ENCODE assay signal across 8 cellular contexts in the genomic region with DNA sequence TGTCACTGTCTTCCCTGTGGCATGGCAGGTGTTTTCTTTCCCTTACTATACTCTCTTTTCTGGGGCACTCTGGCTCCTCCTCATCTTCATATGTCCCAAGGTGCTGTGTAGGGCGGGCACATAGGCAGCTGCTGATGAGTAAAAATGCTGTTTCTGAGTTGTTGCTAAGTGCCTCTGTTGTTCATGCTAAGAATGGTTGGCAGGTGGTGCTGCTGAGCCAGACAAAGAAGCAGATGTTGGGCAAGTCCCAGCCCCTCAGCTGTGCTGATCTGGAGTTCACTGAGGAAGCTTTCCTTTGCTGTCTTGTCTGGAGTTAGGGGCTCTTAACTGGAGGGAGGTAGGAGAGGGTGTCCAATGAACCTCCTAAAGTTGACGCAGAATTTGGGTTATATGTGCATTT.
DNase-seq lines count a peak whose midpoint lies in the region; ATAC-seq, FAIRE-seq and TF ChIP-seq lines count a peak whose summit lies in the region.

No MANE protein-coding gene starts in this region.

- peak; percentile 27 for DNase-seq in ACHN
- peak; percentile 29 for DNase-seq in GM18507 (ENCODE audit: extremely low spot score, insufficient read length, low read depth)
- DNase-seq in NCI-H510A (lab: John Stamatoyannopoulos, UW), result peak; percentile 43
- DNase-seq in activated CD8-positive, alpha-beta memory T cell treated with anti-CD3 and anti-CD28 coated beads for 1 hour (ENCODE audit: extremely low read depth in 1 of 2, low read depth in 1 of 2), result peak; percentile 34
- peak; percentile 47 to 49 for DNase-seq in erythroblast (lab: John Stamatoyannopoulos, UW)
- DNase-seq in KG1 (lab: John Stamatoyannopoulos, UW), result no peak

- H3K9ac ChIP-seq in parathyroid adenoma, result no peak overlapping the region

- no peak overlapping the region for H3K4me2 ChIP-seq in parathyroid adenoma (ENCODE audit: low read length)

- TF ChIP-seq POLR2A in erythroblast (IDR thresholded peaks at IDR 0.05; ENCODE audit: low read length), result no peak

- H3K9me3 ChIP-seq in parathyroid adenoma (ENCODE audit: control insufficient read depth, low read length), result no peaks in the 10 kb centered on the region

- H3K79me2 ChIP-seq in parathyroid adenoma, result no peaks in the 10 kb centered on the region

- no peak overlapping the region for H3K27ac ChIP-seq in parathyroid adenoma

- TF ChIP-seq CTCF in parathyroid adenoma (IDR thresholded peaks at IDR 0.05), result peak; percentile 17

- no peak overlapping the region for H2AFZ ChIP-seq in parathyroid adenoma

- H3K4me1 ChIP-seq in parathyroid adenoma, result no peaks in the 10 kb centered on the region

- peak; percentile 80 for FAIRE-seq in GM18507 (lab: Jason Lieb, UNC)

- ATAC-seq in HG02943 (IDR thresholded peaks at IDR 0.05; ENCODE audit: low read depth, unreplicated experiment), result peak; percentile 92

- no peaks in the 10 kb centered on the region for H3K36me3 ChIP-seq in parathyroid adenoma (ENCODE audit: control insufficient read depth, insufficient read depth, low read length)

- in situ Hi-C loops in ACHN (cut with HindIII; ENCODE audit: low pct_ligation_motif_present, low pct_unique_long_range_greater_than_20kb, low sequenced_read_pairs), result no loop called here

- no peak overlapping the region for H3K4me3 ChIP-seq in parathyroid adenoma (ENCODE audit: low read depth, low read length)

- no peaks in the 10 kb centered on the region for H3K27me3 ChIP-seq in parathyroid adenoma (ENCODE audit: control insufficient read depth, insufficient read depth, low read length)
